In genomic region chr2:86807462-86808275, GRCh38 we compare ENCODE assay signal across 8 cellular contexts. TPM values are rescaled to one million over a fixed set of nuclear protein-coding genes. Genes with fewer than 3 reads are reported as not detected.
A peak's percentile ranks its signal among the peaks of the same experiment; 100 is the strongest.
DNase-seq lines count a peak whose midpoint lies in the region; ATAC-seq lines count a peak whose summit lies in the region.

No MANE protein-coding gene starts in this region.

- DNase-seq in DMS79 (lab: John Stamatoyannopoulos, UW) (peak; percentile 77), NCI-H748 treated with DMSO at 0.1 percent for 48 hours (lab: John Stamatoyannopoulos, UW) (peak; percentile 66), anterior cingulate cortex (lab: John Stamatoyannopoulos, UW) (peak in 54 of 58 donors; percentile 4 to 89 (median 52)), hepatic stellate cell (ENCODE audit: low spot score) (peak; percentile 34), renal cortical epithelial cell (ENCODE audit: low read depth) (peak; percentile 32), NK-92 (lab: John Stamatoyannopoulos, UW; ENCODE audit: unreplicated experiment) (no peak)

- ATAC-seq in HG02623 (IDR thresholded peaks at IDR 0.05; ENCODE audit: unreplicated experiment) (peak; percentile 39), HG03159 (IDR thresholded peaks at IDR 0.05; ENCODE audit: unreplicated experiment) (no peak)

RNA-seq across cellular contexts. Expression of gene CD8A, which starts 17.0 kb away (rescaled TPM):
- total RNA-seq in renal cortical epithelial cell, result 0.17 TPM in 1 of 2 replicates, not detected in the other

RNA-seq across cellular contexts. Expression of gene CD8B, which starts 54.0 kb away (rescaled TPM):
- total RNA-seq in renal cortical epithelial cell, result not detected in 2 replicates
